ENCODE assay signal across 13 cellular contexts in the genomic region with DNA sequence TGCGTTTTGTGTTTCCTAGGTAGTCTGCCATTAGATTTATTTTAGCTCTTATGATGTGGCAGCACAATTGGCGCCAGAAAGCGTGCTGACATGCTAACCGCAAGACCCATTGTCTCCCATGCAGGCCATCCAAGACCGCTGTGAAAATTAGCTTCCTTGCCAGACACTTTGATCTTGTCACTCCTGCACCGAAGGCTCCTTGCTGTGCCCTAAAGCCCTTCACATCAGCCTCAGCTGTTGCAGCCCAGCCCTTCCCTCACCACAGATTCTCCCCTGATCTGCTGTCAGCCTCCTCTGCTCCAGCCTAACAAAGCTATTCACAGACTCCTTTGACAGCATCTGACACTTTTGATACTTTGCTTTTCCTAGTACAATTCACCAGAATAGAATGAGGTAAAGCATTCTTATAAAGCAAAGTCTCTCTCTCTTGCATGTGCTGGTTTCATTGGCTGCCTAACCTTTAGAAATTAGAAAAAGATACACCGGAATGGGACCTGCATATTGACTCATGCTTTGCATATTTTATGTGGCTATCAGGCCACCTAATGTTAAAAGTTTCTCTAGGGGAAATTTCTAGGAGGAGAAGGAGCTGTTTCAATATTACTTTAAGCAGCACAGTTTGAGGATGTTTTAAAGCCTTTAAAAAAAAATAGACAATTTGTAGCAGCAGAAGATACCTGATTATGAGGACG.
DNase-seq lines count a peak whose midpoint lies in the region; ATAC-seq and FAIRE-seq lines count a peak whose summit lies in the region.
"Had no signal": no experiment of that assay in that cellular context is flagged by ENCODE, and none has a peak within 500 bp of the region (broad histone marks: within the 10 kb centered on the region; RNA-seq: fewer than 3 reads in every experiment).

No MANE protein-coding gene starts in this region.

- no peak overlapping the region for H3K27ac Mint-ChIP-seq in activated T-cell treated with anti-CD3 and anti-CD28 coated beads, Interleukin-2, amount 50 U/mL, for 72 hours

- FAIRE-seq in HTR-8/SVneo (lab: Jason Lieb, UNC): no peak

- peaks cover 59% of the 10 kb centered on the region for H3K4me1 ChIP-seq in HUES64 (ENCODE audit: insufficient read depth, low read length)
- peaks cover 0 to 9% of the 10 kb centered on the region in 2 donors for H3K4me1 ChIP-seq in muscle layer of duodenum (ENCODE audit: control insufficient read depth in 1 of 2, insufficient read depth in 2 of 2, low read length in 2 of 2)
- H3K4me1 ChIP-seq: right atrium auricular region had no signal

- H3K27ac ChIP-seq in HUES64 (ENCODE audit: low read depth, low read length) (peak overlapping the region; percentile 38; the same call in 1 of the 2 replicates), muscle layer of duodenum (ENCODE audit: low read length) (peak overlapping the region; percentile 45)
- H3K27ac ChIP-seq: epithelial cell of prostate, right atrium auricular region, tibial artery had no signal

- peak; percentile 90 for DNase-seq in ELF-1 (ENCODE audit: low read depth, low spot score)
- peak; percentile 9 to 16 for DNase-seq in activated T-cell treated with anti-CD3 and anti-CD28 coated beads, Interleukin-2, amount 50 U/mL, for 72 hours
- DNase-seq in HTR-8/SVneo (ENCODE audit: insufficient read length, low spot score): no peak
- no peak for DNase-seq in NCI-H510A treated with DMSO at 0.1 percent for 48 hours (lab: John Stamatoyannopoulos, UW)
- DNase-seq: NCI-H187 treated with DMSO at 0.1 percent for 48 hours, tibial artery had no signal

- no peaks in the 10 kb centered on the region for H3K9me3 Mint-ChIP-seq in activated T-cell treated with anti-CD3 and anti-CD28 coated beads, Interleukin-2, amount 50 U/mL, for 72 hours
- H3K9me3 Mint-ChIP-seq: CD8-positive, alpha-beta memory T cell had no signal

- no peak overlapping the region for H3K9ac ChIP-seq in HUES64 (ENCODE audit: low read depth, low read length)

- ATAC-seq in activated T-cell treated with anti-CD3 and anti-CD28 coated beads, Interleukin-2, amount 50 U/mL, for 72 hours (replicated peaks in 1 of 2): peak; percentile 32 to 53
- ATAC-seq in HG02571 (IDR thresholded peaks at IDR 0.05; ENCODE audit: unreplicated experiment): no peak
- ATAC-seq in HG03565 (IDR thresholded peaks at IDR 0.05; ENCODE audit: unreplicated experiment): no peak

- no peaks in the 10 kb centered on the region for H3K36me3 Mint-ChIP-seq in activated T-cell treated with anti-CD3 and anti-CD28 coated beads, Interleukin-2, amount 50 U/mL, for 72 hours (ENCODE audit: insufficient read depth in 2 of 2)
- H3K36me3 Mint-ChIP-seq: CD8-positive, alpha-beta memory T cell had no signal

- peak overlapping the region; percentile 43 to 80 for H3K4me3 Mint-ChIP-seq in activated T-cell treated with anti-CD3 and anti-CD28 coated beads, Interleukin-2, amount 50 U/mL, for 72 hours

- WGBS in HUES64: 20% methylated on average over 8 of the region's 8 CpGs

- H3K4me3 ChIP-seq in HUES64 (ENCODE audit: low read length) (no peak overlapping the region), muscle layer of duodenum (ENCODE audit: low read depth in 1 of 2, low read length in 2 of 2) (no peak overlapping the region)
- H3K4me3 ChIP-seq: right atrium auricular region, tibial artery had no signal

- no peaks in the 10 kb centered on the region for H3K27me3 ChIP-seq in HUES64 (ENCODE audit: insufficient read depth, low read length)
- no peaks in the 10 kb centered on the region for H3K27me3 ChIP-seq in muscle layer of duodenum (ENCODE audit: low read depth, low read length)
- H3K27me3 ChIP-seq: right atrium auricular region, tibial artery had no signal

- H3K4me1 Mint-ChIP-seq in activated T-cell treated with anti-CD3 and anti-CD28 coated beads, Interleukin-2, amount 50 U/mL, for 72 hours (ENCODE audit: low read depth): peaks cover 54% of the 10 kb centered on the region

- H3K36me3 ChIP-seq in HUES64 (ENCODE audit: insufficient read depth, low read length) (no peaks in the 10 kb centered on the region), muscle layer of duodenum (ENCODE audit: control insufficient read depth in 1 of 2, insufficient read depth in 2 of 2, low read length in 2 of 2) (no peaks in the 10 kb centered on the region)
- H3K36me3 ChIP-seq: right atrium auricular region, tibial artery had no signal

- H3K9me3 ChIP-seq in HUES64 (ENCODE audit: insufficient read depth, low read depth, low read length) (no peaks in the 10 kb centered on the region), muscle layer of duodenum (ENCODE audit: control insufficient read depth in 1 of 2, low read length in 2 of 2) (no peaks in the 10 kb centered on the region)
- H3K9me3 ChIP-seq: right atrium auricular region, tibial artery had no signal

- H3K27me3 Mint-ChIP-seq in activated T-cell treated with anti-CD3 and anti-CD28 coated beads, Interleukin-2, amount 50 U/mL, for 72 hours (ENCODE audit: low read depth): no peaks in the 10 kb centered on the region

Comparison
In these comparisons a context has a peak if more than half of its experiments do, and no peak if none do; other contexts are left out.
1. DNase-seq: peak in ELF-1 (single experiment) and activated T-cell treated with anti-CD3 and anti-CD28 coated beads, Interleukin-2, amount 50 U/mL, for 72 hours (2 of 2); none in HTR-8/SVneo (single experiment) and NCI-H510A treated with DMSO at 0.1 percent for 48 hours (single experiment).
2. ATAC-seq: peak in activated T-cell treated with anti-CD3 and anti-CD28 coated beads, Interleukin-2, amount 50 U/mL, for 72 hours (2 of 2); none in HG02571 (single experiment) and HG03565 (single experiment).